Comparison of ENCODE assay signal across 23 cellular contexts in the genomic region with DNA sequence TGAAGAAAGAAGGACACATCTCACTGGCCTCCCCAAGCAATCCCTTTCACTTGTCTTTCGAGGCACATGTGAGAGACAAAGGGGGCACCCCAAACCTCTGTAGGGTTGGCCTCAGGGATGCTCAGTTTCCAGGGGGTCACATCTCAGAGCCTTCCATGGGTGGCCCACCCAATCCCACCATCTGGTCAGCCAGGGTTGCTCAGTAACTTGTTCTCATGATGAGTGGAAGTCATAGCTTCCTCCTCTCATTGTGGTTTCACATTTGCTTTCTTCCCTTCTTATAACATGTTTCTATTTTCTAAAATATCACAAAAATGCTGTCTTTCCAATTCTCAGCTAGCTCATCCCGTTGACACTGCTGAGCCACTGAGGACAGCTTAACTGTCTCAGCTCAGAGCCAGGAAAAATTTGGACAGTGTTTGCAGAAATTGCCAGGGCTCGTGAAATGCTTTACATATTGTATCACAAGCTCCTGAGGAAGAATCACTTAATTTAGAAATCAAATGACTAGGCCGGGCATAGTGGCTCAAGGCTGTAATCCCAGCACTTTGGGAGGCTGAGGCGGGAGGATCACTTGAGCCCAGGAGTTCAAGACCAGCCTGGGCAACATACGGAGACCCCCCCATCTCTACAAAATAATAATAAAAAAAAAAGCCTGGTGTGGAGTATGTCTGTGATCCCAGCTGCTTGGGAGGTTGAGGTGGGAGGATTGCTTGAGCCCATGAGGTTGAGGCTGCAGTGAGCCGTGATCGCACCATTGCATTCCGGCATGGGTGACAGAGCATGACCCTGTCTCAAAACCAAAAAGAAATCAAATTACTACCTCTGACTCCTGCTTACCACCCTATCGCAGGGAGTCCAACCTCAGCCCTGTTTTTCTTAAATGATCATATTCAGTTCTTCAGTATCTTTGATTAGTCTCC.
DNase-seq lines count a peak whose midpoint lies in the region; ATAC-seq and TF ChIP-seq lines count a peak whose summit lies in the region.
"Had no signal": no experiment of that assay in that cellular context is flagged by ENCODE, and none has a peak within 500 bp of the region (broad histone marks: within the 10 kb centered on the region; RNA-seq: fewer than 3 reads in every experiment).

No MANE protein-coding gene starts in this region.

- peaks cover 37 to 82% of the 10 kb centered on the region in 2 donors for H3K4me1 Mint-ChIP-seq in stimulated activated naive B cell treated with anti-CD40 and anti-IgM and Interleukin-4, amounts not matched to agents 10 μg/mL and 1 μg/mL and 100 μg/mL, for 72 hours

- peak overlapping the region; percentile 7 for H3K27ac Mint-ChIP-seq in stimulated activated naive B cell treated with anti-CD40 and anti-IgM and Interleukin-4, amounts not matched to agents 10 μg/mL and 1 μg/mL and 100 μg/mL, for 72 hours
- H3K27ac Mint-ChIP-seq: activated naive CD4-positive, alpha-beta T cell treated with anti-CD3 and anti-CD28 coated beads, Interleukin-2, amount 50 U/mL, for 24 hours; activated T-helper 17 cell treated with anti-CD3 and anti-CD28 coated beads, Interleukin-2, amount 50 U/mL, for 72 hours; endodermal cell; nephron; stimulated activated naive CD8-positive, alpha-beta T cell treated with anti-CD3 and anti-CD28 coated beads, Interleukin-15, amount 100 ng/mL, for 72 hours; T-helper 2 cell treated with Interferon-gamma antibody and Interleukin-4, amounts not matched to agents 5 μg/mL and 100 μg/mL, for 36 hours had no signal

- TF ChIP-seq CTCF in GM12865 (IDR thresholded peaks at IDR 0.05; ENCODE audit: insufficient read depth, low read depth, low read length, missing control alignments), result no peak

- H3K9me3 ChIP-seq in Karpas-422 (ENCODE audit: low read length), result no peaks in the 10 kb centered on the region
- H3K9me3 ChIP-seq: ovary, tibial artery had no signal

- peaks cover 81% of the 10 kb centered on the region for H3K4me1 ChIP-seq in Karpas-422 (ENCODE audit: low read length)

- ATAC-seq in GM21529 (IDR thresholded peaks at IDR 0.05; ENCODE audit: unreplicated experiment) (peak; percentile 46), HG03108 (IDR thresholded peaks at IDR 0.05; ENCODE audit: unreplicated experiment) (no peak)
- peak; percentile 35 to 62 for ATAC-seq in stimulated activated naive B cell treated with anti-CD40 and anti-IgM and Interleukin-4, amounts not matched to agents 10 μg/mL and 1 μg/mL and 100 μg/mL, for 72 hours (replicated peaks)
- ATAC-seq: activated T-helper 17 cell treated with anti-CD3 and anti-CD28 coated beads, Interleukin-2, amount 50 U/mL, for 72 hours; stimulated activated naive CD8-positive, alpha-beta T cell treated with anti-CD3 and anti-CD28 coated beads, Interleukin-15, amount 100 ng/mL, for 72 hours had no signal

- peak overlapping the region; percentile 90 for H3K27ac ChIP-seq in Karpas-422 (ENCODE audit: low read length)
- H3K27ac ChIP-seq: ovary, tibial artery, WERI-Rb-1 had no signal

- H3K27me3 ChIP-seq in Karpas-422 (ENCODE audit: low read length), result no peaks in the 10 kb centered on the region
- H3K27me3 ChIP-seq: ovary, tibial artery had no signal

- peak overlapping the region; percentile 58 for H3K9ac ChIP-seq in Karpas-422 (ENCODE audit: low read length)

- H4K20me1 ChIP-seq in Karpas-422 (ENCODE audit: insufficient read depth, low read depth, low read length), result no peaks in the 10 kb centered on the region; the same call in 1 of the 2 replicates

- peaks cover 0 to 3% of the 10 kb centered on the region in 2 donors for H3K36me3 Mint-ChIP-seq in stimulated activated naive B cell treated with anti-CD40 and anti-IgM and Interleukin-4, amounts not matched to agents 10 μg/mL and 1 μg/mL and 100 μg/mL, for 72 hours
- H3K36me3 Mint-ChIP-seq: activated naive CD4-positive, alpha-beta T cell treated with anti-CD3 and anti-CD28 coated beads, Interleukin-2, amount 50 U/mL, for 24 hours had no signal

- H3K9me3 Mint-ChIP-seq in stimulated activated naive B cell treated with anti-CD40 and anti-IgM and Interleukin-4, amounts not matched to agents 10 μg/mL and 1 μg/mL and 100 μg/mL, for 72 hours, result no peaks in the 10 kb centered on the region
- H3K9me3 Mint-ChIP-seq: activated naive CD4-positive, alpha-beta T cell treated with anti-CD3 and anti-CD28 coated beads, Interleukin-2, amount 50 U/mL, for 24 hours; activated T-helper 17 cell treated with anti-CD3 and anti-CD28 coated beads, Interleukin-2, amount 50 U/mL, for 72 hours; endodermal cell; stimulated activated naive CD8-positive, alpha-beta T cell treated with anti-CD3 and anti-CD28 coated beads, Interleukin-15, amount 100 ng/mL, for 72 hours; T-helper 2 cell treated with Interferon-gamma antibody and Interleukin-4, amounts not matched to agents 5 μg/mL and 100 μg/mL, for 36 hours had no signal

- no peak overlapping the region for H3K4me3 ChIP-seq in GM12865 (ENCODE audit: low read depth, low read length)
- H3K4me3 ChIP-seq in Karpas-422 (ENCODE audit: low read length), result peak overlapping the region; percentile 42; the same call in 1 of the 2 replicates
- H3K4me3 ChIP-seq: ovary, tibial artery had no signal

- H3K9me2 ChIP-seq in Karpas-422 (replicated peaks; ENCODE audit: insufficient read depth, low read length), result no peaks in the 10 kb centered on the region

- 0 out of 2 replicates have a peak, but pooled peaks cover 10% of the 10 kb centered on the region for H3K36me3 ChIP-seq in Karpas-422 (ENCODE audit: insufficient read depth, low read length)
- H3K36me3 ChIP-seq: ovary, tibial artery, WERI-Rb-1 had no signal

- no peak overlapping the region for H2AFZ ChIP-seq in Karpas-422 (ENCODE audit: low read length)

- peak overlapping the region; percentile 68 for H3K4me2 ChIP-seq in Karpas-422 (ENCODE audit: low read depth, low read length, poor library complexity, severe bottlenecking)

- H3K4me3 Mint-ChIP-seq in stimulated activated naive B cell treated with anti-CD40 and anti-IgM and Interleukin-4, amounts not matched to agents 10 μg/mL and 1 μg/mL and 100 μg/mL, for 72 hours, result no peak overlapping the region
- H3K4me3 Mint-ChIP-seq: activated naive CD4-positive, alpha-beta T cell treated with anti-CD3 and anti-CD28 coated beads, Interleukin-2, amount 50 U/mL, for 24 hours; activated T-helper 17 cell treated with anti-CD3 and anti-CD28 coated beads, Interleukin-2, amount 50 U/mL, for 72 hours; endodermal cell; nephron; stimulated activated naive CD8-positive, alpha-beta T cell treated with anti-CD3 and anti-CD28 coated beads, Interleukin-15, amount 100 ng/mL, for 72 hours; T-helper 2 cell treated with Interferon-gamma antibody and Interleukin-4, amounts not matched to agents 5 μg/mL and 100 μg/mL, for 36 hours had no signal

- intact Hi-C loops in posterior vena cava (cut with DNase I), result no loop called here

- no peaks in the 10 kb centered on the region for H3K27me3 Mint-ChIP-seq in stimulated activated naive B cell treated with anti-CD40 and anti-IgM and Interleukin-4, amounts not matched to agents 10 μg/mL and 1 μg/mL and 100 μg/mL, for 72 hours
- H3K27me3 Mint-ChIP-seq: activated naive CD4-positive, alpha-beta T cell treated with anti-CD3 and anti-CD28 coated beads, Interleukin-2, amount 50 U/mL, for 24 hours; activated T-helper 17 cell treated with anti-CD3 and anti-CD28 coated beads, Interleukin-2, amount 50 U/mL, for 72 hours; stimulated activated naive CD8-positive, alpha-beta T cell treated with anti-CD3 and anti-CD28 coated beads, Interleukin-15, amount 100 ng/mL, for 72 hours had no signal

- DNase-seq in GM12865 (ENCODE audit: low read depth), result peak; percentile 34
- DNase-seq in Karpas-422, result peak; percentile 67
- DNase-seq in stimulated activated naive B cell treated with anti-CD40 and anti-IgM and Interleukin-4, amounts not matched to agents 10 μg/mL and 1 μg/mL and 100 μg/mL, for 72 hours, result no peak
- DNase-seq in posterior vena cava (ENCODE audit: low spot score), result no peak
- DNase-seq in GF-D8 (lab: John Stamatoyannopoulos, UW), result no peak
- DNase-seq: activated CD4-positive, alpha-beta T cell treated with anti-CD3 and anti-CD28 coated beads, Interleukin-2, amount 50 U/mL, for 4 hours; cortex of kidney; endodermal cell; midbrain; NCI-H1417 treated with DMSO at 0.1 percent for 48 hours; NCI-H2081 treated with DMSO at 0.1 percent for 48 hours; OCI-M1; ovary; stimulated activated CD4-positive, alpha-beta T cell treated with anti-CD3 and anti-CD28 coated beads, Interleukin-12 subunit alpha, Interleukin-12 subunit beta, amount 100 ng/mL, for 4 hours; stimulated activated naive CD8-positive, alpha-beta T cell treated with anti-CD3 and anti-CD28 coated beads, Interleukin-15, amount 100 ng/mL, for 72 hours; WERI-Rb-1 had no signal

- peaks cover 99% of the 10 kb centered on the region for H3K79me2 ChIP-seq in Karpas-422 (ENCODE audit: low read length)

Comparison
In these comparisons a context has a peak if more than half of its experiments do, and no peak if none do; other contexts are left out.
1. DNase-seq: peak in GM12865 (single experiment) and Karpas-422 (single experiment); none in stimulated activated naive B cell treated with anti-CD40 and anti-IgM and Interleukin-4, amounts not matched to agents 10 μg/mL and 1 μg/mL and 100 μg/mL, for 72 hours (single experiment), posterior vena cava (single experiment) and GF-D8 (single experiment).